In genomic region chr5:102797485-102797884, GRCh38 we compare ENCODE assay signal across 13 cellular contexts. TPM values are rescaled to one million over a fixed set of nuclear protein-coding genes. Genes with fewer than 3 reads are reported as not detected.
DNase-seq lines count a peak whose midpoint lies in the region; ATAC-seq and TF ChIP-seq lines count a peak whose summit lies in the region.
"Had no signal": no experiment of that assay in that cellular context is flagged by ENCODE, and none has a peak within 500 bp of the region (broad histone marks: within the 10 kb centered on the region; RNA-seq: fewer than 3 reads in every experiment).

No MANE protein-coding gene starts in this region.

- intact Hi-C loops in A673 (cut with micrococcal nuclease; ENCODE audit: unreplicated experiment) = loop anchor here (5.0 kb wide), 1 partner anchor 175 kb away; no protein-coding TSS in a partner anchor

- H3K9ac ChIP-seq in endocrine pancreas (ENCODE audit: control insufficient read depth, insufficient read depth, low read length) = no peak overlapping the region

- POLR2A ChIA-PET in A673 (lab: Charles Lee; ENCODE audit: low non-redundant PET) = no interaction called here

- DNase-seq in NCI-H1092 treated with DMSO at 0.1 percent for 48 hours (lab: John Stamatoyannopoulos, UW) (peak; percentile 71), NCI-H1092 (lab: John Stamatoyannopoulos, UW) (no peak), A673 (ENCODE audit: low spot score) (no peak), NCI-H345 (lab: John Stamatoyannopoulos, UW) (peak; percentile 17), HAP-1 (ENCODE audit: low spot score in 2 of 2) (no peak)
- no peak for DNase-seq in stimulated activated CD4-positive, alpha-beta T cell treated with anti-CD3 and anti-CD28 coated beads, Interleukin-2, amount 100 ng/mL, for 48 hours
- DNase-seq: Karpas-422, MV-4-11, NCI-H187 treated with DMSO at 0.1 percent for 48 hours, NCI-H82, OCI-M1 had no signal

- in situ Hi-C loops in HAP-1 (cut with MboI; ENCODE audit: low sequenced_read_pairs) = no loop called here

- H3K36me3 ChIP-seq in A673 (ENCODE audit: insufficient read depth, low read length, poor library complexity, severe bottlenecking) = no peaks in the 10 kb centered on the region
- H3K36me3 ChIP-seq in endocrine pancreas (ENCODE audit: control insufficient read depth, insufficient read depth, low read length) = no peaks in the 10 kb centered on the region
- H3K36me3 ChIP-seq in HAP-1 (replicated peaks) = no peaks in the 10 kb centered on the region

- H3K4me1 ChIP-seq in A673 (ENCODE audit: insufficient read depth, low read length, poor library complexity, severe bottlenecking) (peaks cover 76% of the 10 kb centered on the region), endocrine pancreas (ENCODE audit: control insufficient read depth, insufficient read depth, low read length) (peaks cover 35% of the 10 kb centered on the region), HAP-1 (peaks cover 18% of the 10 kb centered on the region)

- ATAC-seq in GM21576 (IDR thresholded peaks at IDR 0.05; ENCODE audit: unreplicated experiment) = no peak

- BruUV-seq in A673 (replicated peaks; lab: Mats Ljungman, UMichigan) = no TSS peak

- peak overlapping the region; percentile 61 for H3K27ac ChIP-seq in A673 (ENCODE audit: low read depth, low read length, poor library complexity, severe bottlenecking)

- CTCF ChIA-PET in A673 (lab: Charles Lee) = no interaction called here

- H3K27me3 ChIP-seq in A673 (replicated peaks; ENCODE audit: insufficient read depth, low read depth, low read length, poor library complexity) (no peaks in the 10 kb centered on the region), endocrine pancreas (ENCODE audit: control insufficient read depth, insufficient read depth, low read length) (no peaks in the 10 kb centered on the region), HAP-1 (ENCODE audit: low read depth) (no peaks in the 10 kb centered on the region)

- no peak for TF ChIP-seq CTCF in A673 (conservative IDR thresholded peaks at IDR 0.05; ENCODE audit: low read depth, low read length)

- H3K4me3 ChIP-seq in A673 (ENCODE audit: low read depth, low read length, poor library complexity, severe bottlenecking) (no peak overlapping the region), endocrine pancreas (ENCODE audit: control insufficient read depth, insufficient read depth, low read length) (peak overlapping the region; percentile 66), HAP-1 (no peak overlapping the region)

- H3K9me3 ChIP-seq in A673 (ENCODE audit: low read depth, low read length, poor library complexity, severe bottlenecking) = no peaks in the 10 kb centered on the region
- no peaks in the 10 kb centered on the region for H3K9me3 ChIP-seq in endocrine pancreas (ENCODE audit: control insufficient read depth, low read length)
- no peaks in the 10 kb centered on the region for H3K9me3 ChIP-seq in HAP-1

RNA-seq across cellular contexts. Expression of gene PAM, which starts 42.4 kb away (rescaled TPM):
- total RNA-seq in A673 (2021) = 185 and 190 TPM in 2 replicates

Comparison
In these comparisons a context has a peak if more than half of its experiments do, and no peak if none do; other contexts are left out.
1. DNase-seq: peak in NCI-H1092 treated with DMSO at 0.1 percent for 48 hours (single experiment) and NCI-H345 (single experiment); none in NCI-H1092 (single experiment), A673 (single experiment), stimulated activated CD4-positive, alpha-beta T cell treated with anti-CD3 and anti-CD28 coated beads, Interleukin-2, amount 100 ng/mL, for 48 hours (0 of 2) and HAP-1 (0 of 2).